9 cellular contexts compared by ENCODE assay signal in genomic region chr2:23387221-23387550, GRCh38. TPM values are rescaled to one million over a fixed set of nuclear protein-coding genes. Genes with fewer than 3 reads are reported as not detected.
A peak's percentile ranks its signal among the peaks of the same experiment; 100 is the strongest.
DNase-seq lines count a peak whose midpoint lies in the region; ATAC-seq, FAIRE-seq and TF ChIP-seq lines count a peak whose summit lies in the region.
"Had no signal": no experiment of that assay in that cellular context is flagged by ENCODE, and none has a peak within 500 bp of the region (broad histone marks: within the 10 kb centered on the region; RNA-seq: fewer than 3 reads in every experiment).

No MANE protein-coding gene starts in this region.

- POLR2A ChIA-PET in HepG2 (lab: Yijun Ruan, JAX) = no interaction called here

- H2AFZ ChIP-seq in HepG2 (ENCODE audit: low read length) = no peak overlapping the region

- no TSS peak for BruUV-seq in HepG2 (replicated peaks; lab: Mats Ljungman, UMichigan)

- H3K4me3 Mint-ChIP-seq in activated T-cell treated with anti-CD3 and anti-CD28 coated beads, Interleukin-2, amount 50 U/mL, for 72 hours = peak overlapping the region; percentile 87 to 93
- peak overlapping the region; percentile 78 for H3K4me3 Mint-ChIP-seq in activated naive CD8-positive, alpha-beta T cell treated with anti-CD3 and anti-CD28 coated beads for 36 hours

- intact Hi-C loops in HepG2 (cut with micrococcal nuclease; ENCODE audit: unreplicated experiment) = no loop called here
- intact Hi-C loops in transverse colon (cut with DNase I; ENCODE audit: low total_unique reads) = loop anchor here (10.0 kb wide), 1 partner anchor 238 kb away; no protein-coding TSS in a partner anchor

- H3K4me2 ChIP-seq in HepG2 (ENCODE audit: low read depth, low read length) = no peak overlapping the region

- no peak for FAIRE-seq in HepG2 (lab: Jason Lieb, UNC)
- no peak for FAIRE-seq in HTR-8/SVneo (lab: Jason Lieb, UNC)
- FAIRE-seq: colon had no signal

- H3K79me2 ChIP-seq in HepG2 (ENCODE audit: insufficient read depth, low read length) = no peaks in the 10 kb centered on the region

- CTCF ChIA-PET in HepG2 (lab: Yijun Ruan, JAX; ENCODE audit: low intra/inter-chr PET ratio, low total read pairs) = no interaction called here

- H3K4me3 ChIP-seq in HepG2 (replicated peaks in 1 of 3; ENCODE audit: insufficient read depth in 1 of 3, low read depth in 2 of 3, low read length in 3 of 3) (peak overlapping the region in 1 of 3 experiments; percentile 9; a peak in 1 of 6 replicates), transverse colon (peak overlapping the region; percentile 52 to 82 (median 62))

- TF ChIP-seq POLR2A in HepG2 (IDR thresholded peaks at IDR 0.05; ENCODE audit: insufficient read depth in 1 of 2, low read depth in 2 of 2, low read length in 2 of 2) (no peak), transverse colon (IDR thresholded peaks at IDR 0.05) (no peak)

- in situ Hi-C loops in HepG2 (cut with HindIII; ENCODE audit: extremely low pct_ligation_motif_present, low pct_unique_long_range_greater_than_20kb) = no loop called here
- in situ Hi-C loops in transverse colon (cut with MboI; ENCODE audit: low pct_ligation_motif_present in 1 of 4, low pct_unique_long_range_greater_than_20kb in 1 of 4, low sequenced_read_pairs in 3 of 4) = no loop called here

- no peaks in the 10 kb centered on the region for H3K4me1 ChIP-seq in HepG2 (ENCODE audit: insufficient read depth, low read length)
- peaks cover 0 to 26% (median 17%) of the 10 kb centered on the region in 4 donors for H3K4me1 ChIP-seq in transverse colon

- H3K36me3 ChIP-seq in HepG2 (replicated peaks in 1 of 2; ENCODE audit: control insufficient read depth in 1 of 2, insufficient read depth in 2 of 2, low read length in 2 of 2) (no peaks in the 10 kb centered on the region), transverse colon (no peaks in the 10 kb centered on the region)

- ATAC-seq in activated T-cell treated with anti-CD3 and anti-CD28 coated beads, Interleukin-2, amount 50 U/mL, for 72 hours (replicated peaks in 1 of 2) = peak in 1 of 2 donors; percentile 1
- ATAC-seq in HepG2 (peak; percentile 15), HG03571 (IDR thresholded peaks at IDR 0.05; ENCODE audit: unreplicated experiment) (no peak), GM19455 (IDR thresholded peaks at IDR 0.05; ENCODE audit: unreplicated experiment) (no peak)

- no peak overlapping the region for H3K9ac ChIP-seq in HepG2 (ENCODE audit: insufficient read depth, low read depth, low read length)

- H3K27me3 ChIP-seq in HepG2 (ENCODE audit: control insufficient read depth in 1 of 2, insufficient read depth in 2 of 2, low read length in 2 of 2) (peaks cover 17 to 64% of the 10 kb centered on the region in 2 experiments; a peak in 4 of 5 replicates), transverse colon (peaks cover 34% of the 10 kb centered on the region)

- H4K20me1 ChIP-seq in HepG2 (ENCODE audit: insufficient read depth, low read length) = peaks cover 3% of the 10 kb centered on the region; the same call in 1 of the 2 replicates

- H3K4me1 Mint-ChIP-seq in activated T-cell treated with anti-CD3 and anti-CD28 coated beads, Interleukin-2, amount 50 U/mL, for 72 hours (ENCODE audit: low read depth) = peaks cover 33% of the 10 kb centered on the region
- H3K4me1 Mint-ChIP-seq in activated naive CD8-positive, alpha-beta T cell treated with anti-CD3 and anti-CD28 coated beads for 36 hours = peaks cover 21% of the 10 kb centered on the region

- WGBS in HepG2 (ENCODE audit: low lambda C conversion rate) = 17% methylated on average over 9 of the region's 9 CpGs
- 3 to 8% methylated on average over 5 to 9 of the region's 9 CpGs for WGBS in transverse colon (ENCODE audit: low coverage in 1 of 2), 2 donors

- DNase-seq in activated T-cell treated with anti-CD3 and anti-CD28 coated beads, Interleukin-2, amount 50 U/mL, for 72 hours = no peak
- DNase-seq in activated T-cell treated with anti-CD3 and anti-CD28 coated beads, Interleukin-2, amount 50 U/mL, for 48 hours = no peak
- DNase-seq in activated naive CD8-positive, alpha-beta T cell treated with anti-CD3 and anti-CD28 coated beads for 36 hours = no peak
- no peak for DNase-seq in HepG2 (ENCODE audit: low spot score)
- no peak for DNase-seq in transverse colon
- no peak for DNase-seq in HTR-8/SVneo (ENCODE audit: insufficient read length, low spot score)

- H3K27me3 Mint-ChIP-seq in activated T-cell treated with anti-CD3 and anti-CD28 coated beads, Interleukin-2, amount 50 U/mL, for 72 hours (ENCODE audit: low read depth) = peaks cover 78% of the 10 kb centered on the region
- H3K27me3 Mint-ChIP-seq in activated naive CD8-positive, alpha-beta T cell treated with anti-CD3 and anti-CD28 coated beads for 36 hours = peaks cover 81% of the 10 kb centered on the region

- H3K27ac Mint-ChIP-seq in activated T-cell treated with anti-CD3 and anti-CD28 coated beads, Interleukin-2, amount 50 U/mL, for 72 hours = no peak overlapping the region
- H3K27ac Mint-ChIP-seq in activated naive CD8-positive, alpha-beta T cell treated with anti-CD3 and anti-CD28 coated beads for 36 hours = no peak overlapping the region

- TF ChIP-seq RAD21 in HepG2 (CRISPR knock-in tag; IDR thresholded peaks at IDR 0.05) = no peak

- no peaks in the 10 kb centered on the region for H3K9me3 Mint-ChIP-seq in activated T-cell treated with anti-CD3 and anti-CD28 coated beads, Interleukin-2, amount 50 U/mL, for 72 hours
- no peaks in the 10 kb centered on the region for H3K9me3 Mint-ChIP-seq in activated naive CD8-positive, alpha-beta T cell treated with anti-CD3 and anti-CD28 coated beads for 36 hours

- H3K27ac ChIP-seq in HepG2 (ENCODE audit: extremely low read length, insufficient read depth, low read length) (no peak overlapping the region), transverse colon (peak overlapping the region; percentile 77 to 88 (median 84))

- TF ChIP-seq EP300 in HepG2 (IDR thresholded peaks at IDR 0.05; ENCODE audit: low read depth in 2 of 2, low read length in 2 of 2) = no peak
- no peak for TF ChIP-seq EP300 in HepG2 (CRISPR knock-in tag; IDR thresholded peaks at IDR 0.05; ENCODE audit: borderline replicate concordance)
- no peak for TF ChIP-seq EP300 in transverse colon (IDR thresholded peaks at IDR 0.05; ENCODE audit: low read depth)

- no peak for TF ChIP-seq CTCF in HepG2 (CRISPR knock-in tag; IDR thresholded peaks at IDR 0.05)
- TF ChIP-seq CTCF in transverse colon (IDR thresholded peaks at IDR 0.05) = no peak

- H3K36me3 Mint-ChIP-seq in activated T-cell treated with anti-CD3 and anti-CD28 coated beads, Interleukin-2, amount 50 U/mL, for 72 hours (ENCODE audit: insufficient read depth in 2 of 2) = peaks cover 3% of the 10 kb centered on the region in 2 donors
- no peaks in the 10 kb centered on the region for H3K36me3 Mint-ChIP-seq in activated naive CD8-positive, alpha-beta T cell treated with anti-CD3 and anti-CD28 coated beads for 36 hours

- H3K9me3 ChIP-seq in HepG2 (ENCODE audit: low read length) (no peaks in the 10 kb centered on the region), transverse colon (no peaks in the 10 kb centered on the region)

TF ChIP-seq in HepG2, 621 proteins besides CTCF, POLR2A, EP300 and RAD21:
- TF ChIP-seq ZNF550 (CRISPR knock-in tag; IDR thresholded peaks at IDR 0.05; ENCODE audit: borderline replicate concordance) (no peak), ZNF878 (CRISPR knock-in tag; IDR thresholded peaks at IDR 0.05) (no peak), MTF2 (CRISPR knock-in tag; IDR thresholded peaks at IDR 0.05; ENCODE audit: borderline replicate concordance) (0 out of 2 replicates have a peak, but pooled peaks have one; percentile 2), ZNF891 (CRISPR knock-in tag; IDR thresholded peaks at IDR 0.05) (no peak)

RNA-seq across cellular contexts. Expression of gene KLHL29, which starts 2.2 kb away (rescaled TPM):
- total RNA-seq in activated T-cell treated with anti-CD3 and anti-CD28 coated beads, Interleukin-2, amount 50 U/mL, for 72 hours = 1 to 10 TPM; 2.5 to 4.0 TPM
- 1 to 10 TPM; 1.2 to 1.5 TPM for total RNA-seq in activated naive CD8-positive, alpha-beta T cell treated with anti-CD3 and anti-CD28 coated beads for 36 hours
- total RNA-seq in HepG2 (2016; rRNA removed; fragmentation: Illumina TruSeq; extraction: Trizol) (not detected in 2 replicates), transverse colon (10 to 100 TPM in 1 of 4 donors, 1 to 10 TPM in 3; 3.3 to 16.5 (median 5.8) TPM)
- not detected in 2 replicates for total RNA-seq in HepG2 (2016; cell fraction: cytosol; rRNA removed; fragmentation: Illumina TruSeq; extraction: Trizol; ENCODE audit: low read depth)
- not detected in 2 replicates for total RNA-seq in HepG2 (2016; cell fraction: insoluble cytoplasmic fraction; rRNA removed; fragmentation: Illumina TruSeq; extraction: Trizol)
- not detected in 2 replicates for total RNA-seq in HepG2 (2016; cell fraction: membrane; rRNA removed; fragmentation: Illumina TruSeq; extraction: Trizol)
- total RNA-seq in HepG2 (2016; cell fraction: nucleus; rRNA removed; fragmentation: Illumina TruSeq; extraction: Trizol) = 0.12 TPM in 1 of 2 replicates, not detected in the other
- 0.01 and 0.03 TPM in 2 replicates for polyA plus RNA-seq in HepG2 (2011; rRNA removed)
- 0.01 TPM in 2 replicates for polyA plus RNA-seq in HepG2 (2011; cell fraction: cytosol; rRNA removed)
- polyA plus RNA-seq in HepG2 (2011; cell fraction: nucleus; rRNA removed) = 0.03 and 0.11 TPM in 2 replicates
- polyA plus RNA-seq in HepG2 (2012) = 0.05 and 0.09 TPM in 2 replicates
- not detected in 2 replicates for polyA plus RNA-seq in HepG2 (2016; cell fraction: cytosol; fragmentation: Illumina TruSeq; extraction: Trizol; ENCODE audit: low read depth)
- not detected in 2 replicates for polyA plus RNA-seq in HepG2 (2016; cell fraction: insoluble cytoplasmic fraction; fragmentation: Illumina TruSeq; extraction: Trizol; ENCODE audit: low read depth)
- polyA plus RNA-seq in HepG2 (2016; cell fraction: membrane; fragmentation: Illumina TruSeq; extraction: Trizol; ENCODE audit: low read depth) = not detected in 2 replicates
- not detected in 2 replicates for polyA plus RNA-seq in HepG2 (2016; cell fraction: nucleus; fragmentation: Illumina TruSeq; extraction: Trizol; ENCODE audit: insufficient read depth, low read depth)
- 3.2 TPM in 1 of 2 replicates, not detected in the other for polyA minus RNA-seq in HepG2 (2011; rRNA and poly(A)+ RNA removed; ENCODE audit: low replicate concordance)
- 0.09 TPM in 1 of 2 replicates, not detected in the other for polyA minus RNA-seq in HepG2 (2011; cell fraction: cytosol; rRNA and poly(A)+ RNA removed)
- not detected in 2 replicates for polyA minus RNA-seq in HepG2 (2011; cell fraction: nucleus; rRNA and poly(A)+ RNA removed)
